In the genomic region with DNA sequence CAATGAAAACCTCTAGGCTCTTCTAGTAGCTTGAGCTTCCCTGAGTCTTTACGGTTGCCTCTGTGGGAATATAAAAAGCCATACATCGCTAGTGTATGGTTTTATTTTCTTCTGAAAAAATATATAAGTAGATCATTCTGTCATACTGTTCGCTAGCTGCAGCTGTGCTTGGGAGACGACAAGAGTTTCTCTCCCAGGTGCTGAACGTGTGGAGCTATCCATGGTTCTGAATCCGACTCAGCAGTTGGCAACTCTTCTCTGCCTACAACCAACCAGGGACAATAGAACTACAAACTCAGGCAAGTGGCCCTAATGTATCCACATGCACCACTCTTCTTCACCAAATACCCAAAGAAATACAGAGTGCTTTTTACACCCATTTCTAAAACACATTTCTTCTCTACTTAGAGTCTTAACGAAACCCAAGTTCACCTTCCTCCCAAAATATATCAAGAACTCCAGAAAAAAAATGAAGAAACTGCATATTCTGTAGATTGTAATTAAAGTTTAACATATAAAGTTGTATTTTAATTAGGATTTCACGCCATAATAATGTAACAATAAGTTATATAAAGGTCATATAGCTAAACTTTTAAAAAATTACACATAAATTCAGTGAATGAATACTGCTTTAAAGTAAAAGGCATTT, we compare ENCODE assay signal across 8 cellular contexts. TPM values are rescaled to one million over a fixed set of nuclear protein-coding genes. Genes with fewer than 3 reads are reported as not detected.
DNase-seq lines count a peak whose midpoint lies in the region; ATAC-seq and TF ChIP-seq lines count a peak whose summit lies in the region.

No MANE protein-coding gene starts in this region.

- no peak overlapping the region for H3K27ac ChIP-seq in RWPE2 (ENCODE audit: poor library complexity, severe bottlenecking)
- H3K27ac ChIP-seq in epithelial cell of prostate: no peak overlapping the region
- no peak overlapping the region for H3K27ac ChIP-seq in effector memory CD4-positive, alpha-beta T cell (ENCODE audit: insufficient read depth, low read length, poor library complexity, severe bottlenecking)

- H3K9me3 ChIP-seq in RWPE2 (ENCODE audit: severe bottlenecking): no peaks in the 10 kb centered on the region
- no peaks in the 10 kb centered on the region for H3K9me3 ChIP-seq in effector memory CD4-positive, alpha-beta T cell (ENCODE audit: control insufficient read depth, low read length)

- peaks cover 42% of the 10 kb centered on the region for H3K27me3 ChIP-seq in RWPE2 (ENCODE audit: insufficient read depth, poor library complexity, severe bottlenecking)
- no peaks in the 10 kb centered on the region for H3K27me3 ChIP-seq in effector memory CD4-positive, alpha-beta T cell (replicated peaks; ENCODE audit: control insufficient read depth, insufficient read depth, low read length, poor library complexity, severe bottlenecking)

- H3K4me3 ChIP-seq in RWPE2 (ENCODE audit: severe bottlenecking): no peak overlapping the region
- H3K4me3 ChIP-seq in effector memory CD4-positive, alpha-beta T cell (ENCODE audit: insufficient read depth, low read depth, low read length, poor library complexity, severe bottlenecking): no peak overlapping the region

- no peaks in the 10 kb centered on the region for H3K4me1 ChIP-seq in RWPE2 (ENCODE audit: insufficient read depth, poor library complexity, severe bottlenecking)
- H3K4me1 ChIP-seq in effector memory CD4-positive, alpha-beta T cell (ENCODE audit: control insufficient read depth, insufficient read depth, low read length, poor library complexity, severe bottlenecking): no peaks in the 10 kb centered on the region

- no peaks in the 10 kb centered on the region for H3K36me3 ChIP-seq in RWPE2 (ENCODE audit: low read depth)
- no peaks in the 10 kb centered on the region for H3K36me3 ChIP-seq in effector memory CD4-positive, alpha-beta T cell (ENCODE audit: control insufficient read depth, insufficient read depth, low read length)

- peak; percentile 73 for ATAC-seq in HG03103 (IDR thresholded peaks at IDR 0.05; ENCODE audit: low read depth, unreplicated experiment)
- ATAC-seq in RWPE2 (ENCODE audit: low read depth): peak; percentile 73
- ATAC-seq in HG03108 (IDR thresholded peaks at IDR 0.05; ENCODE audit: unreplicated experiment): no peak

- TF ChIP-seq CTCF in RWPE2 (IDR thresholded peaks at IDR 0.05; ENCODE audit: poor library complexity, severe bottlenecking): no peak

- DNase-seq in stimulated activated CD4-positive, alpha-beta T cell treated with anti-CD3 and anti-CD28 coated beads, Interleukin-2, amount 100 ng/mL, for 48 hours: peak; percentile 2 to 7
- DNase-seq in stimulated activated CD4-positive, alpha-beta T cell treated with anti-CD3 and anti-CD28 coated beads, Interleukin-4, amount 100 ng/mL, for 1 hour: no peak
- no peak for DNase-seq in RWPE2 (ENCODE audit: low spot score)
- peak; percentile 44 for DNase-seq in epithelial cell of prostate (ENCODE audit: low read depth, low spot score)
- peak; percentile 1 for DNase-seq in occipital lobe (lab: John Stamatoyannopoulos, UW)
- no peak for DNase-seq in effector memory CD4-positive, alpha-beta T cell

RNA-seq across cellular contexts. Expression of a gene that starts 2.2 kb away (rescaled TPM):
- total RNA-seq in occipital lobe: 103 TPM

Comparison
In these comparisons a context has a peak if more than half of its experiments do, and no peak if none do; other contexts are left out.
1. DNase-seq: peak in stimulated activated CD4-positive, alpha-beta T cell treated with anti-CD3 and anti-CD28 coated beads, Interleukin-2, amount 100 ng/mL, for 48 hours (2 of 2), epithelial cell of prostate (single experiment) and occipital lobe (single experiment); none in stimulated activated CD4-positive, alpha-beta T cell treated with anti-CD3 and anti-CD28 coated beads, Interleukin-4, amount 100 ng/mL, for 1 hour (single experiment), RWPE2 (single experiment) and effector memory CD4-positive, alpha-beta T cell (0 of 3).